11 cellular contexts compared by ENCODE assay signal in the genomic region with DNA sequence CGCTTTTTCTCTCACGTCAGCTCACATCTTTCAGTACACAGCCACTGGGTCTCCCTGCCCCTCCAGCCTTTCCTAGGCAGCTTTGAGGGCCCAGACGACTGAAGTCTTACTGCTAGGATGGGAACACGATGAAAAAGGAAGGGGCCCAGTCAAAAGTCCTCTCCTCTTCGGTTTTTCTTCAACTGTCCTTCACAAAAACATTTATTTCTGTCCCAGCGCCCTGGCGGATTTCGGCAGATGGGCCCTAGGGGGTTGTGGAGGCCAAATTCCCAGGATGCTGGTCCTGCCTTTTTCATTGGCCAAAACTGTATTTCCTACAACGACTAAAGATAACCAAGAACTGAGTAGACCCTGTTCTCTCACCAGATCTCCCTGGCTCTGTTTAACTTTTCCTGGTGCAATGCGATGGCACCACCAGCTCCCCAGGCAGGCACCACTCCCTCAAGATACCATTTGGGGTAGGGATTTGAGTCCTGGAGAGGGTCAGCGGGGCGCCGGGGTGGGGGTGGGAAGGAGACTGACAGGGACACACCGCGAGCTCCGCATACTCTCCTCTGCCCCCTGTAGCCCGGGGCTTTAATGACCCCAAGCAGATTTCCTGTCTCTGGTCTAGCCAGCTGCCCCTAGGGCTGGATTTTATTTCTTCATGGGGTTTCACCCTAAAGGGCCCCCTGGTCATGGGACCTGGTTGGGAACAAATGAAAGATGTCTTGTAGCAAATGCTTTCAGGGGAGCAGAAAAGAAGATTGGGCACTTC. TPM values are rescaled to one million over a fixed set of nuclear protein-coding genes. Genes with fewer than 3 reads are reported as not detected.
DNase-seq lines count a peak whose midpoint lies in the region; ATAC-seq and TF ChIP-seq lines count a peak whose summit lies in the region.
"Had no signal": no experiment of that assay in that cellular context is flagged by ENCODE, and none has a peak within 500 bp of the region (broad histone marks: within the 10 kb centered on the region; RNA-seq: fewer than 3 reads in every experiment).

No MANE protein-coding gene starts in this region.

- peaks cover 30% of the 10 kb centered on the region for H3K4me1 Mint-ChIP-seq in activated T-cell treated with anti-CD3 and anti-CD28 coated beads, Interleukin-2, amount 50 U/mL, for 4 hours (ENCODE audit: low read depth)

- no peaks in the 10 kb centered on the region for H3K36me3 Mint-ChIP-seq in activated T-cell treated with anti-CD3 and anti-CD28 coated beads, Interleukin-2, amount 50 U/mL, for 4 hours (ENCODE audit: insufficient read depth)

- H3K36me3 ChIP-seq in ascending aorta = peaks cover 0 to 8% of the 10 kb centered on the region in 2 donors
- H3K36me3 ChIP-seq in thoracic aorta = peaks cover 7% of the 10 kb centered on the region

- no peaks in the 10 kb centered on the region for H3K9me3 ChIP-seq in ascending aorta
- H3K9me3 ChIP-seq in thoracic aorta = no peaks in the 10 kb centered on the region
- H3K9me3 ChIP-seq: SK-N-SH had no signal

- H3K9me3 Mint-ChIP-seq in activated T-cell treated with anti-CD3 and anti-CD28 coated beads, Interleukin-2, amount 50 U/mL, for 4 hours = no peaks in the 10 kb centered on the region
- H3K9me3 Mint-ChIP-seq: activated T-helper 1 cell treated with anti-CD3 and anti-CD28 coated beads, Interleukin-12 subunit alpha, Interleukin-12 subunit beta, Interleukin-2, Interleukin-4 antibody, amounts not matched to agents 30 ng/mL and 10 ng/mL and 1 ng/mL, durations not matched to agents 14 hours and 24 hours and 36 hours had no signal

- peaks cover 8% of the 10 kb centered on the region for H3K27me3 ChIP-seq in ascending aorta
- H3K27me3 ChIP-seq in thoracic aorta (replicated peaks; ENCODE audit: insufficient read depth) = peaks cover 8% of the 10 kb centered on the region

- H3K27me3 Mint-ChIP-seq in activated T-cell treated with anti-CD3 and anti-CD28 coated beads, Interleukin-2, amount 50 U/mL, for 4 hours (ENCODE audit: low read depth) = peaks cover 85% of the 10 kb centered on the region

- peak overlapping the region; percentile 24 to 62 for H3K4me3 ChIP-seq in ascending aorta
- peak overlapping the region; percentile 70 for H3K4me3 ChIP-seq in thoracic aorta

- H3K4me1 ChIP-seq in ascending aorta (peaks cover 0 to 3% of the 10 kb centered on the region in 2 donors), thoracic aorta (ENCODE audit: control insufficient read depth in 1 of 2, low read depth in 2 of 2) (peaks cover 7 to 15% of the 10 kb centered on the region in 2 donors)

- H3K27ac ChIP-seq in ascending aorta = no peak overlapping the region
- no peak overlapping the region for H3K27ac ChIP-seq in thoracic aorta

- no peak for DNase-seq in activated T-cell treated with anti-CD3 and anti-CD28 coated beads, Interleukin-2, amount 50 U/mL, for 4 hours
- DNase-seq in activated T-cell treated with anti-CD3 and anti-CD28 coated beads for 4 hours (no peak), ascending aorta (ENCODE audit: low spot score in 2 of 2) (no peak), left kidney (ENCODE audit: low read depth, low spot score) (peak; percentile 31), thoracic aorta (ENCODE audit: low spot score) (no peak), NCI-H2029 treated with DMSO at 0.1 percent for 48 hours (lab: John Stamatoyannopoulos, UW) (no peak), NOMO-1 (lab: John Stamatoyannopoulos, UW; ENCODE audit: unreplicated experiment in 2 of 2) (no peak)
- DNase-seq: nucleus accumbens, SK-N-SH had no signal

- TF ChIP-seq CTCF in ascending aorta (IDR thresholded peaks at IDR 0.05) = no peak
- no peak for TF ChIP-seq CTCF in thoracic aorta (IDR thresholded peaks at IDR 0.05)

- ATAC-seq in activated T-cell treated with anti-CD3 and anti-CD28 coated beads, Interleukin-2, amount 50 U/mL, for 4 hours = no peak
- ATAC-seq in thoracic aorta (ENCODE audit: insufficient number of reproducible peaks, low FRiP score, low read depth) = no peak
- no peak for ATAC-seq in HG03097 (IDR thresholded peaks at IDR 0.05; ENCODE audit: low FRiP score, unreplicated experiment)

- intact Hi-C loops in ascending aorta (cut with DNase I) = no loop called here

- peak overlapping the region; percentile 33 for H3K4me3 Mint-ChIP-seq in activated T-cell treated with anti-CD3 and anti-CD28 coated beads, Interleukin-2, amount 50 U/mL, for 4 hours
- H3K4me3 Mint-ChIP-seq: activated T-helper 1 cell treated with anti-CD3 and anti-CD28 coated beads, Interleukin-12 subunit alpha, Interleukin-12 subunit beta, Interleukin-2, Interleukin-4 antibody, amounts not matched to agents 30 ng/mL and 10 ng/mL and 1 ng/mL, durations not matched to agents 14 hours and 24 hours and 36 hours had no signal

RNA-seq across cellular contexts. Expression of a gene that starts 7.4 kb away (rescaled TPM):
- total RNA-seq in activated T-cell treated with anti-CD3 and anti-CD28 coated beads, Interleukin-2, amount 50 U/mL, for 4 hours = not detected
- total RNA-seq in ascending aorta (22.2 TPM), thoracic aorta (10 to 100 TPM in 1 of 2 donors, 1 to 10 TPM in 1; 6.6 to 13.5 TPM)
- total RNA-seq: activated T-helper 1 cell treated with anti-CD3 and anti-CD28 coated beads, Interleukin-12 subunit alpha, Interleukin-12 subunit beta, Interleukin-2, Interleukin-4 antibody, amounts not matched to agents 30 ng/mL and 10 ng/mL and 1 ng/mL, durations not matched to agents 14 hours and 24 hours and 36 hours had no signal

Comparison
In these comparisons a context has a peak if more than half of its experiments do, and no peak if none do; other contexts are left out.
1. RNA of a gene that starts 7.4 kb away (total RNA-seq): 22.2 TPM in ascending aorta (single experiment) and 6.6 to 13.5 TPM in thoracic aorta; not detected in activated T-cell treated with anti-CD3 and anti-CD28 coated beads, Interleukin-2, amount 50 U/mL, for 4 hours; every median in the first group is over 4 times any median in the second.